In the genomic region with DNA sequence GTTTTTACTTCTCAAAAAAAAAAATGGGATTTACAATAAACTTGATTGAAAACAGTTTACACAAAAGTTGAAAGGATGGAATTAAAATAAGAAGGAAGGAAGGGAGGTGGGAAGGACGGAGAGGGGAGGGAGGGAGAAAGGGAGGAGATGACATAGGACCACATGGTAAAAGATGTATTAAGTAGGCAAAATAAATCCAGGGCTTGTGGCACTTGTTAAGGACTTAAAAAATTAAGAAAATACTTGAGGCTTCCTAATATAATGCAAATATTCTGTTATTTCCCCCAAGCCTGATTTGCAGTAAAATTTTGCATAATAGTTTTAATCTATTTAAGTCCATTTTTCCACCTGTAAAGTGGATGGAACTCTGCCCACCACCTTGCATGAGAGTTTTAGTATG, we compare ENCODE assay signal across 12 cellular contexts. TPM values are rescaled to one million over a fixed set of nuclear protein-coding genes. Genes with fewer than 3 reads are reported as not detected.
"Had no signal": no experiment of that assay in that cellular context is flagged by ENCODE, and none has a peak within 500 bp of the region (broad histone marks: within the 10 kb centered on the region; RNA-seq: fewer than 3 reads in every experiment).

No MANE protein-coding gene starts in this region.

- FAIRE-seq: H1, H54 had no signal

- ATAC-seq: GM23338, HCT116 had no signal

- H3K27ac ChIP-seq: GM23248 had no signal

- H3K36me3 ChIP-seq: HAP-1 had no signal

- H3K4me3 Mint-ChIP-seq: GM23338, H9, HFFc6 had no signal

- DNase-seq: GM23248, GOT3, H7, H9, HCEC 1CT, HFFc6 had no signal

- H3K9ac ChIP-seq: GM23248 had no signal

- H2AFZ ChIP-seq: GM23248, GM23338 had no signal

- H3K4me1 ChIP-seq: HAP-1 had no signal

- H3K9me3 Mint-ChIP-seq: GM23338, H9 had no signal

- H3K4me3 ChIP-seq: GM23248, GM23338, HAP-1 had no signal

- H3K9me3 ChIP-seq: HAP-1 had no signal

- H3K27ac Mint-ChIP-seq: GM23338, HFFc6 had no signal

RNA-seq across cellular contexts. Expression of a gene that starts 27.5 kb away (rescaled TPM):
- total RNA-seq: GM23248, H4, HFFc6 had no signal
- polyA plus RNA-seq: GM23248 had no signal
